Comparison of ENCODE assay signal across 24 cellular contexts in genomic region chr10:122863216-122863615, GRCh38. TPM values are rescaled to one million over a fixed set of nuclear protein-coding genes. Genes with fewer than 3 reads are reported as not detected.
"Had no signal": no experiment of that assay in that cellular context is flagged by ENCODE, and none has a peak within 500 bp of the region (broad histone marks: within the 10 kb centered on the region; RNA-seq: fewer than 3 reads in every experiment).

No MANE protein-coding gene starts in this region.

- H3K4me3 ChIP-seq: esophagus squamous epithelium, hepatocyte, lung, right atrium auricular region, sigmoid colon, smooth muscle cell, suprapubic skin, thyroid gland, uterus had no signal

- H3K27me3 ChIP-seq: esophagus squamous epithelium, hepatocyte, right atrium auricular region, sigmoid colon, suprapubic skin, thyroid gland, uterus had no signal

- H3K36me3 ChIP-seq: right atrium auricular region, sigmoid colon, suprapubic skin, thyroid gland, uterus had no signal

- H3K27ac ChIP-seq: esophagus squamous epithelium, hepatocyte, right atrium auricular region, sigmoid colon, suprapubic skin, thyroid gland, uterus had no signal

- H3K9me3 ChIP-seq: esophagus squamous epithelium, right atrium auricular region, sigmoid colon, suprapubic skin, thyroid gland, uterus had no signal

- H3K4me2 ChIP-seq: hepatocyte, smooth muscle cell had no signal

- H2AFZ ChIP-seq: hepatocyte had no signal

- DNase-seq: effector memory CD8-positive, alpha-beta T cell; esophagus squamous epithelium; foreskin melanocyte; head of caudate nucleus; left colon; left ventricle myocardium superior; mesendoderm; naive thymus-derived CD4-positive, alpha-beta T cell; nephron progenitor cell; posterior cingulate gyrus; sigmoid colon; stimulated activated CD4-positive, alpha-beta T cell treated with anti-CD3 and anti-CD28 coated beads, Interleukin-2, amount 100 ng/mL, for 48 hours; stimulated activated naive CD8-positive, alpha-beta T cell treated with anti-CD3 and anti-CD28 coated beads, Interleukin-15, Interleukin-2, amounts not matched to agents 100 U/mL and 50 U/mL, for 24 hours; thyroid gland; uterus had no signal

- H3K4me1 ChIP-seq: esophagus squamous epithelium, right atrium auricular region, sigmoid colon, suprapubic skin, uterus had no signal

- ATAC-seq: effector memory CD8-positive, alpha-beta T cell; left colon; left ventricle myocardium superior; naive thymus-derived CD4-positive, alpha-beta T cell; stimulated activated naive CD8-positive, alpha-beta T cell treated with anti-CD3 and anti-CD28 coated beads, Interleukin-15, Interleukin-2, amounts not matched to agents 100 U/mL and 50 U/mL, for 24 hours had no signal

- H3K79me2 ChIP-seq: hepatocyte had no signal

RNA-seq across cellular contexts. Expression of gene FAM24B, which starts 16.2 kb away (rescaled TPM):
- total RNA-seq: hepatocyte, smooth muscle cell had no signal

RNA-seq across cellular contexts. Expression of gene CUZD1, which starts 17.6 kb away (rescaled TPM):
- total RNA-seq: hepatocyte had no signal

RNA-seq across cellular contexts. Expression of gene FAM24A, which starts 47.2 kb away (rescaled TPM):
- total RNA-seq: epithelial cell of proximal tubule; esophagus squamous epithelium; hepatocyte; kidney epithelial cell; left colon; left ventricle myocardium superior; lung; naive thymus-derived CD4-positive, alpha-beta T cell; omental fat pad; pulmonary artery endothelial cell; right atrium auricular region; sigmoid colon; smooth muscle cell; suprapubic skin; thyroid gland; uterus had no signal
